Comparison of ENCODE assay signal across 8 cellular contexts in the genomic region with DNA sequence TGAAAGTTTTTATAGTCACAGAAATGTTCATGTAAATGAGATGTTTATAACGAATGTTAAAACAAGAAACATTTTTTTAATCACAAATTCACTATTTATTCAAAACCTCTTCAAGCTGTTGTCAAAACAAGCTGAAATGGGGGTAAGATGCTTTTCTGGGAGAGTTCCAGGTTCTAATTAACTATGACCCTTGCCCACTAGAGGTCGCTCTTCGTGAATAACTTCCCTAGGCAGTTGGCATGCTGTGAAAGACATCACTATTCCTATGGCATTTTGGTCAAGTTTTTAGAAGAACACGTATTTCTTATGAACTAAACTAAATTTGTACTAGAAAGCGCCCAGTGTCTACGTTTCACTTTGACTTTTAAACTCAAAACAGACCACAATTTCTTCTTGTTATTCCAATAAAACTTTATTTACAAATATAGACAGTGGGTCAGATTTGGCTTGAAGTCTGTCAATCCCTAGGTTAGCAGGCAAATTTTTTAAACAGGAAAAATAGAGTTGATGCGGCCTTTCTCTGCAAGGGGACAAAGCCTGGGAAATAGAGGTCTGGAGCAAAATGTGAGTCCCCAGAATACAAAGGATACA.
DNase-seq lines count a peak whose midpoint lies in the region; ATAC-seq and TF ChIP-seq lines count a peak whose summit lies in the region.

No MANE protein-coding gene starts in this region.

- intact Hi-C loops in left cardiac atrium (cut with DNase I): loop anchor here (2.0 to 10.0 kb wide), 4 partner anchors 59 to 292 kb away; a partner anchor contains a TSS

- ATAC-seq in GM21528 (IDR thresholded peaks at IDR 0.05; ENCODE audit: low FRiP score, unreplicated experiment) (no peak), left cardiac atrium (no peak)

- H3K4me3 ChIP-seq in AG09309 (ENCODE audit: control insufficient read depth, low read depth, low read length) (no peak overlapping the region), GM12875 (ENCODE audit: low read depth, low read length) (no peak overlapping the region), epithelial cell of esophagus (ENCODE audit: low read length) (no peak overlapping the region)

- peak; percentile 27 for DNase-seq in AG09309 (ENCODE audit: low read depth)
- peak; percentile 19 for DNase-seq in NCI-H2227 treated with DMSO at 0.1 percent for 48 hours (lab: John Stamatoyannopoulos, UW)
- DNase-seq in activated CD4-positive, alpha-beta T cell treated with anti-CD3 and anti-CD28 coated beads for 48 hours: peak; percentile 67
- DNase-seq in epithelial cell of esophagus (ENCODE audit: low read depth): peak; percentile 71
- peak; percentile 26 for DNase-seq in non-pigmented ciliary epithelial cell (ENCODE audit: low read depth)
- no peak for DNase-seq in left cardiac atrium

- peak; percentile 65 for TF ChIP-seq CTCF in AG09309 (IDR thresholded peaks at IDR 0.05; ENCODE audit: control insufficient read depth, insufficient read depth, low read depth, low read length, missing control alignments)
- TF ChIP-seq CTCF in GM12875 (IDR thresholded peaks at IDR 0.05; ENCODE audit: borderline replicate concordance, insufficient read depth, low read depth, low read length): peak; percentile 48
- peak; percentile 75 for TF ChIP-seq CTCF in epithelial cell of esophagus (IDR thresholded peaks at IDR 0.05; ENCODE audit: insufficient read depth, low read depth, low read length, missing control alignments)
